ENCODE assay signal across 16 cellular contexts in the genomic region with DNA sequence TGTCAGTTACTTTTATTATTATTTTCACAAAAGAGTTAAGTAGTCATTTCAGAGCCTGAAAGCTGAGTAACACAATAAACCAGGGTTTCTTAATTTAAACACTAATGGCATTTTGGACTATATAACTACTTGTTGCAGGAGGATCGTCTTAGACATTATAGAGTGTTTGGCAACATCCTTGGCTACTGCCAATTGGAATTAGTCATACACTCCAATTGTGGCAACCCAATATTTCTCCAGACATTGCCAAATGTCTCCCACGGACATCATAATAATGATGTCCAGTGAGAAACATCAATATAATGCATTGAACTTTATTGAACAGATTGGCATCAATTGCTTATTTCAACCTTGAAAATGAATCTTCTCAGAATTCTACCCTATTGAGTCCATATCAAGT.
"Had no signal": no experiment of that assay in that cellular context is flagged by ENCODE, and none has a peak within 500 bp of the region (broad histone marks: within the 10 kb centered on the region; RNA-seq: fewer than 3 reads in every experiment).

No MANE protein-coding gene starts in this region.

- H3K4me2 ChIP-seq: PC-9 had no signal

- DNase-seq: activated CD4-positive, alpha-beta T cell treated with anti-CD3 and anti-CD28 coated beads for 4 hours; activated CD8-positive, alpha-beta memory T cell treated with anti-CD3 and anti-CD28 coated beads, Interleukin-2, amount 50 U/mL, for 4 hours; activated CD8-positive, alpha-beta T cell treated with anti-CD3 and anti-CD28 coated beads for 36 hours; activated gamma-delta T cell treated with Interleukin-2 at 50 U/mL for 16 hours; activated naive CD4-positive, alpha-beta T cell treated with anti-CD3 and anti-CD28 coated beads, Interleukin-2, amount 10 ng/mL, durations not matched to agents 7 days and 5 days; activated naive CD8-positive, alpha-beta T cell treated with anti-CD3 and anti-CD28 coated beads for 36 hours; activated T-cell treated with anti-CD3 and anti-CD28 coated beads, Interleukin-2, amount 50 U/mL, for 72 hours; MM.1S; NCI-H1105 treated with DMSO at 0.1 percent for 48 hours; NCI-H1436 treated with DMSO at 0.1 percent for 48 hours; NCI-H187; NCI-H2081 treated with DMSO at 0.1 percent for 48 hours; NCI-H446; PC-9; SHP77 treated with DMSO at 0.1 percent for 48 hours had no signal

- H3K27ac ChIP-seq: PC-9 had no signal

- H2AFZ ChIP-seq: PC-9 had no signal

- ATAC-seq: activated CD4-positive, CD25-positive, alpha-beta regulatory T cell treated with anti-CD3 and anti-CD28 coated beads, Interleukin-2, amount 50 U/mL, for 24 hours; activated CD8-positive, alpha-beta T cell treated with anti-CD3 and anti-CD28 coated beads for 36 hours; activated T-cell treated with anti-CD3 and anti-CD28 coated beads, Interleukin-2, amount 50 U/mL, for 72 hours had no signal

- H3K4me3 ChIP-seq: PC-9 had no signal
